ENCODE assay signal across 17 cellular contexts in the genomic region with DNA sequence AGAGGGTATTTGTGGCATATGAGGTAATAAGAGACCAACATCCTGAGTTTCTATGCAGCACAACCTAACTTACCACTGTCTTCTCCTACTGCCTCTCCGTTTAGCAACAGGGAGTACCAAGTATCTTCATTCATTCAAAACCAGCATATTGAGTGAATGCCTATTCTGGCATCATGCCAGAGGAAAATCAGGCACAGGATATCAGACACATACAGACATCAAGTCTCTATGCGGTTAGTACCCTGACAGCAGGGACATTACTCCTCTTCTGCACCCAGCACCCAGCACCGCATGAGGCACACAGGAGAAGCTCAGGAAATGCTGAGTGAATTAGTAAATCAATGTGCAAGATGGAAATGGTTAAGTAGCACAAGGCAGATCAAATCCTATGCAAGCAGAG.
DNase-seq lines count a peak whose midpoint lies in the region.
"Had no signal": no experiment of that assay in that cellular context is flagged by ENCODE, and none has a peak within 500 bp of the region (broad histone marks: within the 10 kb centered on the region; RNA-seq: fewer than 3 reads in every experiment).

No MANE protein-coding gene starts in this region.

- H3K4me3 Mint-ChIP-seq in T-helper 1 cell treated with Interleukin-12 subunit alpha and Interleukin-12 subunit beta and Interleukin-4 antibody, amounts not matched to agents 30 μg/mL and 1 μg/mL, for 36 hours = peak overlapping the region; percentile 56
- H3K4me3 Mint-ChIP-seq in activated T-helper 1 cell treated with anti-CD3 and anti-CD28 coated beads, Interleukin-12 subunit alpha, Interleukin-12 subunit beta, Interleukin-2, Interleukin-4 antibody, amounts not matched to agents 30 ng/mL and 10 ng/mL and 1 ng/mL, durations not matched to agents 14 hours and 24 hours and 36 hours = peak overlapping the region; percentile 20
- H3K4me3 Mint-ChIP-seq: endodermal cell had no signal

- no peaks in the 10 kb centered on the region for H3K9me3 ChIP-seq in mesenchymal stem cell (ENCODE audit: control insufficient read depth, low read length)
- H3K9me3 ChIP-seq: left ventricle myocardium inferior, prostate gland had no signal

- intact Hi-C loops in activated T-helper 1 cell treated with anti-CD3 and anti-CD28 coated beads, Interleukin-12 subunit alpha, Interleukin-12 subunit beta, Interleukin-2, Interleukin-4 antibody, amounts not matched to agents 30 ng/mL and 10 ng/mL and 1 ng/mL, durations not matched to agents 14 hours and 24 hours and 36 hours (cut with micrococcal nuclease) = loop anchor here (1.0 to 10.0 kb wide), 4 partner anchors 8 to 1885 kb away; a partner anchor contains a TSS

- peaks cover 12% of the 10 kb centered on the region for H3K9me3 Mint-ChIP-seq in T-helper 1 cell treated with Interleukin-12 subunit alpha and Interleukin-12 subunit beta and Interleukin-4 antibody, amounts not matched to agents 30 μg/mL and 1 μg/mL, for 36 hours
- H3K9me3 Mint-ChIP-seq in activated T-helper 1 cell treated with anti-CD3 and anti-CD28 coated beads, Interleukin-12 subunit alpha, Interleukin-12 subunit beta, Interleukin-2, Interleukin-4 antibody, amounts not matched to agents 30 ng/mL and 10 ng/mL and 1 ng/mL, durations not matched to agents 14 hours and 24 hours and 36 hours = no peaks in the 10 kb centered on the region
- H3K9me3 Mint-ChIP-seq: endodermal cell had no signal

- H3K36me3 Mint-ChIP-seq in T-helper 1 cell treated with Interleukin-12 subunit alpha and Interleukin-12 subunit beta and Interleukin-4 antibody, amounts not matched to agents 30 μg/mL and 1 μg/mL, for 36 hours (ENCODE audit: low read depth) = peaks cover 20% of the 10 kb centered on the region
- peaks cover 5% of the 10 kb centered on the region for H3K36me3 Mint-ChIP-seq in activated T-helper 1 cell treated with anti-CD3 and anti-CD28 coated beads, Interleukin-12 subunit alpha, Interleukin-12 subunit beta, Interleukin-2, Interleukin-4 antibody, amounts not matched to agents 30 ng/mL and 10 ng/mL and 1 ng/mL, durations not matched to agents 14 hours and 24 hours and 36 hours (ENCODE audit: low read depth)

- peaks cover 68% of the 10 kb centered on the region for H3K4me1 Mint-ChIP-seq in T-helper 1 cell treated with Interleukin-12 subunit alpha and Interleukin-12 subunit beta and Interleukin-4 antibody, amounts not matched to agents 30 μg/mL and 1 μg/mL, for 36 hours (ENCODE audit: low read depth)
- H3K4me1 Mint-ChIP-seq in activated T-helper 1 cell treated with anti-CD3 and anti-CD28 coated beads, Interleukin-12 subunit alpha, Interleukin-12 subunit beta, Interleukin-2, Interleukin-4 antibody, amounts not matched to agents 30 ng/mL and 10 ng/mL and 1 ng/mL, durations not matched to agents 14 hours and 24 hours and 36 hours (ENCODE audit: low read depth) = peaks cover 72% of the 10 kb centered on the region

- H3K4ac ChIP-seq in mesenchymal stem cell (ENCODE audit: low read depth in 1 of 2, low read length in 2 of 2) = no peak overlapping the region

- peak overlapping the region; percentile 85 for H3K27ac Mint-ChIP-seq in T-helper 1 cell treated with Interleukin-12 subunit alpha and Interleukin-12 subunit beta and Interleukin-4 antibody, amounts not matched to agents 30 μg/mL and 1 μg/mL, for 36 hours
- H3K27ac Mint-ChIP-seq in activated T-helper 1 cell treated with anti-CD3 and anti-CD28 coated beads, Interleukin-12 subunit alpha, Interleukin-12 subunit beta, Interleukin-2, Interleukin-4 antibody, amounts not matched to agents 30 ng/mL and 10 ng/mL and 1 ng/mL, durations not matched to agents 14 hours and 24 hours and 36 hours = peak overlapping the region; percentile 69
- H3K27ac Mint-ChIP-seq: endodermal cell had no signal

- H3K9ac ChIP-seq in mesenchymal stem cell (ENCODE audit: low read length) = peak overlapping the region; percentile 68

- H3K27ac ChIP-seq in mesenchymal stem cell (ENCODE audit: low read length, poor library complexity, severe bottlenecking) = no peak overlapping the region
- H3K27ac ChIP-seq: foreskin keratinocyte, left ventricle myocardium inferior, prostate gland had no signal

- H2BK120ac ChIP-seq in mesenchymal stem cell (ENCODE audit: low read depth, low read length) = no peak overlapping the region

- H3K23ac ChIP-seq in mesenchymal stem cell (ENCODE audit: low read length in 2 of 2) = no peak overlapping the region

- no peaks in the 10 kb centered on the region for H3K36me3 ChIP-seq in mesenchymal stem cell (ENCODE audit: control insufficient read depth in 1 of 2, insufficient read depth in 2 of 2, low read depth in 1 of 2, low read length in 2 of 2)
- H3K36me3 ChIP-seq: left ventricle myocardium inferior, prostate gland had no signal

- H2BK12ac ChIP-seq in mesenchymal stem cell (ENCODE audit: low read length in 2 of 2) = no peak overlapping the region

- no peak for DNase-seq in T-helper 1 cell
- DNase-seq in NCI-H2171 (lab: John Stamatoyannopoulos, UW) = peak; percentile 28
- no peak for DNase-seq in activated T-helper 1 cell treated with anti-CD3 and anti-CD28 coated beads, Interleukin-12 subunit alpha, Interleukin-12 subunit beta, Interleukin-2, Interleukin-4 antibody, amounts not matched to agents 30 ng/mL and 10 ng/mL and 1 ng/mL, durations not matched to agents 14 hours and 24 hours and 36 hours (ENCODE audit: low spot score)
- no peak for DNase-seq in mesenchymal stem cell
- DNase-seq in RKO (ENCODE audit: low spot score) = no peak
- no peak for DNase-seq in central memory CD4-positive, alpha-beta T cell
- DNase-seq in SW 1271 (lab: John Stamatoyannopoulos, UW) = no peak
- DNase-seq: activated naive CD4-positive, alpha-beta T cell; COR-L47; endodermal cell; left ventricle myocardium inferior; NCI-H187; NK-92 treated with Interleukin-12 subunit alpha and Interleukin-12 subunit beta, amount 100 ng/mL, for 24 hours had no signal

- no peak overlapping the region for H3K4me2 ChIP-seq in mesenchymal stem cell (ENCODE audit: low read length, poor library complexity, severe bottlenecking)

- H3K27me3 Mint-ChIP-seq in T-helper 1 cell treated with Interleukin-12 subunit alpha and Interleukin-12 subunit beta and Interleukin-4 antibody, amounts not matched to agents 30 μg/mL and 1 μg/mL, for 36 hours (ENCODE audit: low read depth) = no peaks in the 10 kb centered on the region
- no peaks in the 10 kb centered on the region for H3K27me3 Mint-ChIP-seq in activated T-helper 1 cell treated with anti-CD3 and anti-CD28 coated beads, Interleukin-12 subunit alpha, Interleukin-12 subunit beta, Interleukin-2, Interleukin-4 antibody, amounts not matched to agents 30 ng/mL and 10 ng/mL and 1 ng/mL, durations not matched to agents 14 hours and 24 hours and 36 hours (ENCODE audit: insufficient read depth)

- 86% methylated on average over 3 of the region's 3 CpGs for WGBS in mesenchymal stem cell

- H3K4me1 ChIP-seq in mesenchymal stem cell (ENCODE audit: control insufficient read depth, insufficient read depth, low read depth, low read length) = no peaks in the 10 kb centered on the region
- H3K4me1 ChIP-seq: foreskin keratinocyte, prostate gland had no signal

- no peak overlapping the region for H4K91ac ChIP-seq in mesenchymal stem cell (ENCODE audit: low read length)

- no peaks in the 10 kb centered on the region for H3K79me1 ChIP-seq in mesenchymal stem cell (replicated peaks; ENCODE audit: low read length, poor library complexity, severe bottlenecking)

- H3K4me3 ChIP-seq in mesenchymal stem cell (ENCODE audit: insufficient read depth in 1 of 2, low read depth in 1 of 2, low read length in 2 of 2) = no peak overlapping the region
- H3K4me3 ChIP-seq: GM12878, left ventricle myocardium inferior, prostate gland had no signal

- H2BK5ac ChIP-seq in mesenchymal stem cell (ENCODE audit: low read depth, low read length, poor library complexity, severe bottlenecking) = no peak overlapping the region

- H2AK5ac ChIP-seq in mesenchymal stem cell (ENCODE audit: low read length, severe bottlenecking) = no peak overlapping the region

- H3K14ac ChIP-seq in mesenchymal stem cell (ENCODE audit: low read length in 2 of 2) = no peak overlapping the region

- H2AFZ ChIP-seq in mesenchymal stem cell (ENCODE audit: low read depth, low read length) = no peak overlapping the region

- H2BK15ac ChIP-seq in mesenchymal stem cell (ENCODE audit: low read depth, poor library complexity, severe bottlenecking) = no peak overlapping the region

- H3K27me3 ChIP-seq in mesenchymal stem cell (ENCODE audit: control insufficient read depth in 1 of 2, insufficient read depth in 1 of 2, low read length in 2 of 2) = no peaks in the 10 kb centered on the region
- H3K27me3 ChIP-seq: foreskin keratinocyte had no signal

- no peak overlapping the region for H3K18ac ChIP-seq in mesenchymal stem cell (ENCODE audit: low read depth in 1 of 2, low read length in 2 of 2)

- no peak overlapping the region for H4K8ac ChIP-seq in mesenchymal stem cell (ENCODE audit: low read length)
